In genomic region chr18:50287441-50288347, GRCh38 we compare ENCODE assay signal across 8 cellular contexts. TPM values are rescaled to one million over a fixed set of nuclear protein-coding genes. Genes with fewer than 3 reads are reported as not detected.
A peak's percentile ranks its signal among the peaks of the same experiment; 100 is the strongest.
DNase-seq lines count a peak whose midpoint lies in the region; TF ChIP-seq lines count a peak whose summit lies in the region.

CXXC1 (minus strand) TSS chr18:50287692; CDS start chr18:50287589, 103 bp downstream.

- no peak within 1 kb of the TSS for H2BK5ac ChIP-seq in neuronal stem cell (ENCODE audit: low read length)

- no peak within 1 kb of the TSS for H4K91ac ChIP-seq in neuronal stem cell (ENCODE audit: low read depth, low read length, poor library complexity)

- no peak within 1 kb of the TSS for H2BK120ac ChIP-seq in neuronal stem cell (ENCODE audit: low read depth, low read length)

- H3K4me2 ChIP-seq in neuronal stem cell (ENCODE audit: insufficient read depth, low read length, poor library complexity, severe bottlenecking): peak within 1 kb of the TSS; percentile 92

- H3K18ac ChIP-seq in neuronal stem cell (ENCODE audit: low read length): peak within 1 kb of the TSS; percentile 88

- peak within 1 kb of the TSS; percentile 59 for H4K8ac ChIP-seq in neuronal stem cell (ENCODE audit: low read depth, low read length)

- peak within 1 kb of the TSS; percentile 70 for H3K23ac ChIP-seq in neuronal stem cell (ENCODE audit: low read depth, low read length, poor library complexity)

- DNase-seq in GM06990 (ENCODE audit: extremely low read depth, insufficient read length): peak; percentile 98
- DNase-seq in HFF-Myc (ENCODE audit: extremely low read depth, low read depth): peak; percentile 98
- peak; percentile 100 for DNase-seq in MV-4-11 (lab: John Stamatoyannopoulos, UW)
- peak; percentile 98 for DNase-seq in SK-MEL-5 (ENCODE audit: low read depth, low spot score)
- DNase-seq in activated naive CD4-positive, alpha-beta T cell treated with Interleukin-2 at 50 U/mL for 16 hours: peak; percentile 98
- peak; percentile 98 for DNase-seq in foreskin melanocyte
- DNase-seq in neuronal stem cell (ENCODE audit: low spot score): peak; percentile 99

- H3K4me1 ChIP-seq in neuronal stem cell (ENCODE audit: control insufficient read depth in 2 of 2, insufficient read depth in 1 of 2, low read depth in 1 of 2, low read length in 2 of 2): peaks cover 6% of the 10 kb centered on the region in 2 donors

- H3K9ac ChIP-seq in neuronal stem cell (ENCODE audit: low read depth, low read length, poor library complexity): peak within 1 kb of the TSS; percentile 92

- H3K36me3 ChIP-seq in GM06990 (ENCODE audit: control insufficient read depth, insufficient read depth, low read length) (peaks cover 27% of the 10 kb centered on the region), neuronal stem cell (replicated peaks in 1 of 2; ENCODE audit: control insufficient read depth in 2 of 2, insufficient read depth in 2 of 2, low read length in 2 of 2) (peaks cover 28 to 37% of the 10 kb centered on the region in 2 donors)

- peak; percentile 61 for TF ChIP-seq CTCF in GM06990 (IDR thresholded peaks at IDR 0.05; ENCODE audit: insufficient read depth, low read length, poor library complexity, severe bottlenecking)
- TF ChIP-seq CTCF in HFF-Myc (IDR thresholded peaks at IDR 0.05; ENCODE audit: low read depth, low read length, missing control alignments): peak; percentile 42
- no peak for TF ChIP-seq CTCF in subcutaneous adipose tissue (IDR thresholded peaks at IDR 0.05; ENCODE audit: low read depth)

- in situ Hi-C loops in SK-MEL-5 (cut with HindIII; ENCODE audit: low pct_unique_long_range_greater_than_20kb, low sequenced_read_pairs): no loop called here

- H3K4me3 ChIP-seq in GM06990 (replicated peaks; ENCODE audit: low read depth, low read length): peak within 1 kb of the TSS; percentile 91
- H3K4me3 ChIP-seq in HFF-Myc (replicated peaks; ENCODE audit: low read depth, low read length): peak within 1 kb of the TSS; percentile 94
- H3K4me3 ChIP-seq in neuronal stem cell (ENCODE audit: low read length in 2 of 2): peak within 1 kb of the TSS; percentile 64 to 97

- no peaks in the 10 kb centered on the region for H3K9me3 ChIP-seq in neuronal stem cell (replicated peaks in 1 of 2; ENCODE audit: control insufficient read depth in 2 of 2, insufficient read depth in 1 of 2, low read depth in 1 of 2, low read length in 2 of 2)

- peak within 1 kb of the TSS; percentile 89 for H2AFZ ChIP-seq in neuronal stem cell (ENCODE audit: low read length)

- peak within 1 kb of the TSS; percentile 39 for H3K14ac ChIP-seq in neuronal stem cell (ENCODE audit: low read length)

- H3K79me1 ChIP-seq in neuronal stem cell (ENCODE audit: low read depth, low read length): peaks cover 12% of the 10 kb centered on the region

- no peak within 1 kb of the TSS for H2BK15ac ChIP-seq in neuronal stem cell (ENCODE audit: low read length)

- H3K27ac ChIP-seq in neuronal stem cell (replicated peaks; ENCODE audit: low read length): no peak within 1 kb of the TSS

- H3K4ac ChIP-seq in neuronal stem cell (ENCODE audit: low read length): no peak within 1 kb of the TSS

- H2BK12ac ChIP-seq in neuronal stem cell (ENCODE audit: low read length): peak within 1 kb of the TSS; percentile 3

- peak within 1 kb of the TSS; percentile 73 for H2AK5ac ChIP-seq in neuronal stem cell (ENCODE audit: low read depth, low read length)

- H3K27me3 ChIP-seq in GM06990 (replicated peaks; ENCODE audit: control insufficient read depth, insufficient read depth, low read length): no peaks in the 10 kb centered on the region
- peaks cover 0 to 12% (median 0%) of the 10 kb centered on the region in 3 experiments for H3K27me3 ChIP-seq in neuronal stem cell (ENCODE audit: control insufficient read depth in 3 of 3, insufficient read depth in 3 of 3, low read depth in 1 of 3, low read length in 3 of 3)

- no CpG with 5 or more reads among the region's 76 CpGs for WGBS in neuronal stem cell (ENCODE audit: extremely low coverage in 2 of 2, insufficient read length in 2 of 2, insufficient replicate concordance in 1 of 2), 2 donors

RNA-seq across cellular contexts. Expression of gene CXXC1, which starts in this region (rescaled TPM):
- 14.9 and 19.4 TPM in 2 replicates for total RNA-seq in SK-MEL-5 (2014; rRNA removed; shearing (Covaris generic))
- 45.9 and 46.4 TPM in 2 replicates for polyA plus RNA-seq in SK-MEL-5 (2015; cell fraction: cytosol; rRNA removed)
- 368 and 374 TPM in 2 replicates for polyA plus RNA-seq in SK-MEL-5 (2015; cell fraction: nucleus; rRNA removed)
- polyA plus RNA-seq in neuronal stem cell (2013, experiment 1 of 2): 34.6 TPM
- 34.6 TPM for polyA plus RNA-seq in neuronal stem cell (2013, experiment 2 of 2)
- total RNA-seq in subcutaneous adipose tissue: 10 to 100 TPM; 33.6 to 85.9 (median 42.8) TPM
